12 cellular contexts compared by ENCODE assay signal in genomic region chr11:57071829-57072228, GRCh38.
DNase-seq lines count a peak whose midpoint lies in the region; ATAC-seq and TF ChIP-seq lines count a peak whose summit lies in the region.
"Had no signal": no experiment of that assay in that cellular context is flagged by ENCODE, and none has a peak within 500 bp of the region (broad histone marks: within the 10 kb centered on the region; RNA-seq: fewer than 3 reads in every experiment).

No MANE protein-coding gene starts in this region.

- TF ChIP-seq RAD21 in SK-N-SH (IDR thresholded peaks at IDR 0.05; ENCODE audit: low read length), result no peak

- DNase-seq in GM03348 (ENCODE audit: low spot score) (peak; percentile 12), SK-N-SH (no peak), foreskin fibroblast (peak; percentile 55 to 73), spleen (no peak), DMS79 treated with DMSO at 0.1 percent for 48 hours (lab: John Stamatoyannopoulos, UW) (no peak)
- DNase-seq in activated effector memory CD4-positive, alpha-beta T cell treated with Interleukin-2 at 50 U/mL for 16 hours, result no peak
- DNase-seq: activated CD4-positive, CD25-positive, alpha-beta regulatory T cell; NCI-H510A treated with DMSO at 0.1 percent for 48 hours; SIG-M5 had no signal

- POLR2A ChIA-PET in SK-N-SH (lab: Yijun Ruan, JAX), result no interaction called here

- H3F3A ChIP-seq in SK-N-SH (replicated peaks; ENCODE audit: insufficient read depth), result peaks cover 12% of the 10 kb centered on the region

- ATAC-seq in GM19035 (IDR thresholded peaks at IDR 0.05; ENCODE audit: unreplicated experiment), result no peak
- no peak for ATAC-seq in GM19023 (IDR thresholded peaks at IDR 0.05; ENCODE audit: unreplicated experiment)

- no peaks in the 10 kb centered on the region for H3K79me2 ChIP-seq in SK-N-SH (ENCODE audit: insufficient read depth)

- no peaks in the 10 kb centered on the region for H3K27me3 ChIP-seq in SK-N-SH (ENCODE audit: insufficient read depth)
- H3K27me3 ChIP-seq in spleen (replicated peaks in 1 of 7), result no peaks in the 10 kb centered on the region
- H3K27me3 ChIP-seq: right atrium auricular region had no signal

- TF ChIP-seq POLR2A in spleen (IDR thresholded peaks at IDR 0.05), result no peak

- CTCF ChIA-PET in SK-N-SH (lab: Yijun Ruan, JAX), result no interaction called here

- H3K4me2 ChIP-seq in SK-N-SH, result peak overlapping the region; percentile 21; the same call in 1 of the 2 replicates

- TF ChIP-seq CTCF in SK-N-SH (IDR thresholded peaks at IDR 0.05) (no peak), foreskin fibroblast (IDR thresholded peaks at IDR 0.05; ENCODE audit: low read depth, low read length) (no peak), spleen (IDR thresholded peaks at IDR 0.05 in 8 of 11, conservative IDR thresholded peaks at IDR 0.05 in 3 of 11) (no peak)

- H3K4me1 ChIP-seq in SK-N-SH (ENCODE audit: control insufficient read depth in 1 of 2, insufficient read depth in 2 of 2, low read depth in 1 of 2, low read length in 1 of 2) (peaks cover 0 to 6% of the 10 kb centered on the region in 2 experiments; a peak in 2 of 4 replicates), spleen (peaks cover 0 to 2% (median 0%) of the 10 kb centered on the region in 6 donors)

- H3K36me3 ChIP-seq in SK-N-SH (replicated peaks in 1 of 2; ENCODE audit: control insufficient read depth in 1 of 2, insufficient read depth in 2 of 2, low read length in 1 of 2), result no peaks in the 10 kb centered on the region
- H3K36me3 ChIP-seq in spleen, result no peaks in the 10 kb centered on the region
- H3K36me3 ChIP-seq: right atrium auricular region had no signal

- H4K20me1 ChIP-seq in SK-N-SH (ENCODE audit: insufficient read depth), result no peaks in the 10 kb centered on the region

- H3K27ac ChIP-seq in SK-N-SH (ENCODE audit: low read depth in 2 of 2, low read length in 1 of 2), result peak overlapping the region in 1 of 2 experiments; percentile 92; a peak in 2 of 4 replicates
- peak overlapping the region in 6 of 8 donors; percentile 33 to 61 (median 38) for H3K27ac ChIP-seq in spleen

- no peaks in the 10 kb centered on the region for H3K9me2 ChIP-seq in SK-N-SH

- no peak overlapping the region for H2AFZ ChIP-seq in SK-N-SH (ENCODE audit: low read depth)

- no peak for TF ChIP-seq EP300 in SK-N-SH (IDR thresholded peaks at IDR 0.05; ENCODE audit: borderline replicate concordance in 1 of 2, low read depth in 1 of 2, low read length in 1 of 2)

- intact Hi-C loops in spleen (cut with DNase I; ENCODE audit: low total_unique reads), result no loop called here

- no peaks in the 10 kb centered on the region for H3K9me3 ChIP-seq in SK-N-SH
- peaks cover 0 to 8% (median 4%) of the 10 kb centered on the region in 8 donors for H3K9me3 ChIP-seq in spleen
- H3K9me3 ChIP-seq: right atrium auricular region had no signal

- H3K4me3 ChIP-seq in SK-N-SH (ENCODE audit: low read depth in 2 of 2, low read length in 1 of 2) (no peak overlapping the region), foreskin fibroblast (ENCODE audit: low read depth in 1 of 2, low read length in 2 of 2) (no peak overlapping the region), spleen (no peak overlapping the region)
- H3K4me3 ChIP-seq: right atrium auricular region had no signal

- H3K9ac ChIP-seq in SK-N-SH, result peak overlapping the region; percentile 2; the same call in 1 of the 2 replicates

TF ChIP-seq in SK-N-SH, 30 proteins besides CTCF, POLR2A, EP300 and RAD21:
- no peak for TF ChIP-seq FOXM1 (IDR thresholded peaks at IDR 0.05; ENCODE audit: low read depth)
- TF ChIP-seq TAF1 (IDR thresholded peaks at IDR 0.05; ENCODE audit: borderline replicate concordance, low read depth, low read length), result no peak
- TF ChIP-seq ELF1 (IDR thresholded peaks at IDR 0.05), result no peak
- no peak for TF ChIP-seq TEAD4 (IDR thresholded peaks at IDR 0.05; ENCODE audit: borderline replicate concordance, insufficient read depth)
- no peak for TF ChIP-seq SIN3A (IDR thresholded peaks at IDR 0.05; ENCODE audit: borderline replicate concordance, low read depth, low read length)
- no peak for TF ChIP-seq FOSL2 (IDR thresholded peaks at IDR 0.05; ENCODE audit: borderline replicate concordance, low read depth)
- no peak for TF ChIP-seq TCF12 (IDR thresholded peaks at IDR 0.05)
- TF ChIP-seq RXRA (IDR thresholded peaks at IDR 0.05; ENCODE audit: borderline replicate concordance, low read depth), result no peak
- TF ChIP-seq YY1 (IDR thresholded peaks at IDR 0.05; ENCODE audit: low read depth), result no peak
- no peak for TF ChIP-seq REST (IDR thresholded peaks at IDR 0.05; ENCODE audit: low read depth, low read length)
- no peak for TF ChIP-seq MXI1 (IDR thresholded peaks at IDR 0.05; ENCODE audit: low read depth, low read length)
- TF ChIP-seq SMC3 (IDR thresholded peaks at IDR 0.05; ENCODE audit: low read depth, low read length), result no peak
- TF ChIP-seq RCOR1 (IDR thresholded peaks at IDR 0.05; ENCODE audit: low read length), result no peak
- TF ChIP-seq JUND (IDR thresholded peaks at IDR 0.05), result no peak
- no peak for TF ChIP-seq MAX (IDR thresholded peaks at IDR 0.05; ENCODE audit: low read depth)
- TF ChIP-seq MEF2A (IDR thresholded peaks at IDR 0.05; ENCODE audit: borderline replicate concordance, low read depth), result no peak

Comparison
In these comparisons a context has a peak if more than half of its experiments do, and no peak if none do; other contexts are left out.
1. DNase-seq: peak in GM03348 (single experiment) and foreskin fibroblast (2 of 2); none in SK-N-SH (single experiment), spleen (single experiment), DMS79 treated with DMSO at 0.1 percent for 48 hours (single experiment) and activated effector memory CD4-positive, alpha-beta T cell treated with Interleukin-2 at 50 U/mL for 16 hours (single experiment).